ENCODE assay signal across 8 cellular contexts in the genomic region with DNA sequence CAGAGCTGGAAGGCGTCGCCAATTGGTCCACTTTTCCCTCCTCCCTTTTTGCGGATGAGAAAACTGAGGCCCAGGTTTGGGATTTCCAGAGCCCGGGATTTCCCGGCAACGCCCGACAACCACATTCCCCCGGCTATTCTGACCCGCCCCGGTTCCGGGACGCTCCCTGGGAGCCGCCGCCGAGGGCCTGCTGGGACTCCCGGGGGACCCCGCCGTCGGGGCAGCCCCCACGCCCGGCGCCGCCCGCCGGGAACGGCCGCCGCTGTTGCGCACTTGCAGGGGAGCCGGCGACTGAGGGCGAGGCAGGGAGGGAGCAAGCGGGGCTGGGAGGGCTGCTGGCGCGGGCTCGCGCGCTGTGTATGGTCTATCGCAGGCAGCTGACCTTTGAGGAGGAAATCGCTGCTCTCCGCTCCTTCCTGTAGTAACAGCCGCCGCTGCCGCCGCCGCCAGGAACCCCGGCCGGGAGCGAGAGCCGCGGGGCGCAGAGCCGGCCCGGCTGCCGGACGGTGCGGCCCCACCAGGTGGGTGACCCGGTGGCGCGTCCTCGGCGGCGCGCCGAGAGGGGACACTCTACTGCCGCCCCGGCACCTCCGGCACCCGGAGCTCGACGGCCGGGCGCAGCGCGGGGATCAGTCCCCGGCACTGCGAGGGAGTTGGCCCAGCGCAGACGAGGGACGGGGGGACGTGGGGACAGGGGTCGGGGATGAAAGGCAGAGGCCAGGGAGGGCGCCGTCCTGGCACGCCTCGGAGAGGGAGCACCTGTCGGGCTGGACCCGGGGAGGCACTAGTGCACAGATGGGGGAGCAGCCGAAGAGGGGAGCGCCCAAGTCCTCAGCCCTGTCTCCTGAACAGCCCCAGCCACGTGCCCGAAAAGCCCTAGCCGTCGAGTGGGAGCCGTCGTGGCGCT. TPM values are rescaled to one million over a fixed set of nuclear protein-coding genes. Genes with fewer than 3 reads are reported as not detected.
DNase-seq lines count a peak whose midpoint lies in the region; ATAC-seq and TF ChIP-seq lines count a peak whose summit lies in the region.

STAT5A (plus strand) TSS at position 421 of the 907 bp plus-strand sequence. CDS start 914 bp downstream, outside the sequence.

- POLR2A ChIA-PET in BJ (lab: Charles Lee), result no interaction called here

- H3K36me3 Mint-ChIP-seq in chondrocyte (ENCODE audit: low read depth), result peaks cover 1% of the 10 kb centered on the region

- H3K27me3 ChIP-seq in BJ (ENCODE audit: control insufficient read depth, insufficient read depth, low read length), result no peaks in the 10 kb centered on the region
- H3K27me3 ChIP-seq in MG63, result no peaks in the 10 kb centered on the region
- peaks cover 3% of the 10 kb centered on the region for H3K27me3 ChIP-seq in kidney epithelial cell (ENCODE audit: control insufficient read depth, insufficient read depth, low read length)

- H3K27me3 Mint-ChIP-seq in chondrocyte (ENCODE audit: low read depth), result no peaks in the 10 kb centered on the region

- peak; percentile 71 to 72 for ATAC-seq in activated CD4-positive, CD25-positive, alpha-beta regulatory T cell treated with anti-CD3 and anti-CD28 coated beads, Interleukin-2, amount 50 U/mL, for 24 hours
- no peak for ATAC-seq in GM18870 (IDR thresholded peaks at IDR 0.05; ENCODE audit: unreplicated experiment)

- H3K36me3 ChIP-seq in BJ (ENCODE audit: control insufficient read depth, insufficient read depth, low read length), result no peaks in the 10 kb centered on the region
- H3K36me3 ChIP-seq in MG63, result no peaks in the 10 kb centered on the region
- no peaks in the 10 kb centered on the region for H3K36me3 ChIP-seq in kidney epithelial cell (ENCODE audit: control insufficient read depth, insufficient read depth, low read length)

- H3K27ac Mint-ChIP-seq in chondrocyte (ENCODE audit: unreplicated experiment), result peak within 1 kb of the TSS; percentile 67

- DNase-seq in BJ (ENCODE audit: low read depth) (no peak), GM19240 (ENCODE audit: insufficient read length, low spot score) (peak; percentile 57), MG63 (peak; percentile 84), chondrocyte (ENCODE audit: low spot score) (peak; percentile 94), kidney epithelial cell (ENCODE audit: low read depth) (peak; percentile 37)
- DNase-seq in stimulated activated CD4-positive, alpha-beta T cell treated with anti-CD3 and anti-CD28 coated beads, Interleukin-12 subunit alpha, Interleukin-12 subunit beta, amount 100 ng/mL, for 48 hours (ENCODE audit: low read depth in 2 of 3, low spot score in 1 of 3), result peak; percentile 63 to 72 (median 65)

- TF ChIP-seq CTCF in BJ (IDR thresholded peaks at IDR 0.05; ENCODE audit: insufficient read depth, low read depth, low read length) (no peak), chondrocyte (IDR thresholded peaks at IDR 0.05) (no peak), kidney epithelial cell (IDR thresholded peaks at IDR 0.05; ENCODE audit: insufficient read depth, low read length, poor library complexity, severe bottlenecking) (no peak)

- no peaks in the 10 kb centered on the region for H3K9me3 ChIP-seq in MG63

- CTCF ChIA-PET in BJ (lab: Yijun Ruan, JAX), result interaction anchor here (0.6 to 1.5 kb wide), 4 partner anchors 9 to 230 kb away, joined by 3 to 4 read pairs (median 3); no protein-coding TSS in a partner anchor

- H3K4me3 ChIP-seq in BJ (ENCODE audit: low read depth, low read length) (peak within 1 kb of the TSS; percentile 57), MG63 (peak within 1 kb of the TSS; percentile 51), kidney epithelial cell (ENCODE audit: low read depth, low read length) (peak within 1 kb of the TSS; percentile 44)

- H3K4me3 Mint-ChIP-seq in chondrocyte (ENCODE audit: unreplicated experiment), result peak within 1 kb of the TSS; percentile 67

- no peaks in the 10 kb centered on the region for H3K9me3 Mint-ChIP-seq in chondrocyte (ENCODE audit: low read depth)

- H3K4me1 Mint-ChIP-seq in chondrocyte (ENCODE audit: low read depth), result peaks cover 35% of the 10 kb centered on the region

RNA-seq across cellular contexts. Expression of gene STAT5A, which starts in this region (rescaled TPM):
- polyA plus RNA-seq in BJ (2011; rRNA removed), result 6.2 and 17.2 TPM in 2 replicates
- polyA minus RNA-seq in BJ (2011; rRNA and poly(A)+ RNA removed), result 9.9 and 11.0 TPM in 2 replicates
- total RNA-seq in MG63 (2014; rRNA removed; shearing (Covaris generic); ENCODE audit: low replicate concordance), result 4.6 and 23.0 TPM in 2 replicates
- total RNA-seq in chondrocyte (12.2 to 17.6 TPM (median 14.3 TPM) in 3 replicates), kidney epithelial cell (11.4 and 24.4 TPM in 2 replicates)
